In the genomic region with DNA sequence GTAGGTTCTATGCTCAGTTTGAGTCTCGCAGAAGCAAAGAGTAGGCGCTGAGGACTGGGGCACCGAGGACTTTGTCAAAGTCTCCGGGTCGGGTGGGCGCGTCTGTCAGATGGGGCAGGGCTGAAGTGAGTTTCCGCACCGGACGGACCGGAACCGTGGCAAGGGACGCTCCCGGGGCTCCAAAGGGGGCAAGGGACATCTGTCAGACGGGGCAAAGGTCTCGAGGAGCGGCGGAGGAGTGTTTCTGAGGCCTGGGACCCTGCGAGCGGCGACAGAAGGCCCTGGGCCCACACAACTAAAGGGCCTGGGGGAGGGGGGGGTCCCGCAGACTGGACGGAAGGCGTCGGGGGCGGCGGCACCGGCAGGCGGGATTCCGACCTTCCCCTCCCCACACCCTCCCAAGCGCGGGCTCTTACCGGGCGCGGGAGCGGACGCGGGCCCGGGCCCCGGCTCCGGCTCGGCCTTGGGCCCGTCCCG, we compare ENCODE assay signal across 2 cellular contexts.
TF ChIP-seq lines count a peak whose summit lies in the region.

No MANE protein-coding gene starts in this region.

TF ChIP-seq in SK-N-SH, 30 proteins besides CTCF, POLR2A, EP300 and RAD21 (continued from another document):
- no peak for TF ChIP-seq NRF1 (IDR thresholded peaks at IDR 0.05; ENCODE audit: low read depth, low read length)
- TF ChIP-seq SMC3 (IDR thresholded peaks at IDR 0.05; ENCODE audit: low read depth, low read length) = no peak
- TF ChIP-seq MXI1 (IDR thresholded peaks at IDR 0.05; ENCODE audit: low read depth, low read length) = no peak
- TF ChIP-seq, protein P1, sequence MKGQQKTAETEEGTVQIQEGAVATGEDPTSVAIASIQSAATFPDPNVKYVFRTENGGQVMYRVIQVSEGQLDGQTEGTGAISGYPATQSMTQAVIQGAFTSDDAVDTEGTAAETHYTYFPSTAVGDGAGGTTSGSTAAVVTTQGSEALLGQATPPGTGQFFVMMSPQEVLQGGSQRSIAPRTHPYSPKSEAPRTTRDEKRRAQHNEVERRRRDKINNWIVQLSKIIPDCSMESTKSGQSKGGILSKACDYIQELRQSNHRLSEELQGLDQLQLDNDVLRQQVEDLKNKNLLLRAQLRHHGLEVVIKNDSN (IDR thresholded peaks at IDR 0.05; ENCODE audit: borderline replicate concordance, low read depth) = no peak
- no peak for TF ChIP-seq POLR2AphosphoS5 (IDR thresholded peaks at IDR 0.05; ENCODE audit: low read depth, low read length)
- TF ChIP-seq, protein P2, sequence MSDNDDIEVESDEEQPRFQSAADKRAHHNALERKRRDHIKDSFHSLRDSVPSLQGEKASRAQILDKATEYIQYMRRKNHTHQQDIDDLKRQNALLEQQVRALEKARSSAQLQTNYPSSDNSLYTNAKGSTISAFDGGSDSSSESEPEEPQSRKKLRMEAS (IDR thresholded peaks at IDR 0.05; ENCODE audit: low read depth) = no peak
- no peak for TF ChIP-seq FOSL2 (IDR thresholded peaks at IDR 0.05; ENCODE audit: borderline replicate concordance, low read depth)
- no peak for TF ChIP-seq TCF12 (IDR thresholded peaks at IDR 0.05)
- no peak for TF ChIP-seq YY1 (IDR thresholded peaks at IDR 0.05; ENCODE audit: low read depth)
- no peak for TF ChIP-seq SIN3A (IDR thresholded peaks at IDR 0.05; ENCODE audit: borderline replicate concordance, low read depth, low read length)
- no peak for TF ChIP-seq CHD2 (IDR thresholded peaks at IDR 0.05; ENCODE audit: low read length, partially characterized antibody)
- TF ChIP-seq, protein P3, sequence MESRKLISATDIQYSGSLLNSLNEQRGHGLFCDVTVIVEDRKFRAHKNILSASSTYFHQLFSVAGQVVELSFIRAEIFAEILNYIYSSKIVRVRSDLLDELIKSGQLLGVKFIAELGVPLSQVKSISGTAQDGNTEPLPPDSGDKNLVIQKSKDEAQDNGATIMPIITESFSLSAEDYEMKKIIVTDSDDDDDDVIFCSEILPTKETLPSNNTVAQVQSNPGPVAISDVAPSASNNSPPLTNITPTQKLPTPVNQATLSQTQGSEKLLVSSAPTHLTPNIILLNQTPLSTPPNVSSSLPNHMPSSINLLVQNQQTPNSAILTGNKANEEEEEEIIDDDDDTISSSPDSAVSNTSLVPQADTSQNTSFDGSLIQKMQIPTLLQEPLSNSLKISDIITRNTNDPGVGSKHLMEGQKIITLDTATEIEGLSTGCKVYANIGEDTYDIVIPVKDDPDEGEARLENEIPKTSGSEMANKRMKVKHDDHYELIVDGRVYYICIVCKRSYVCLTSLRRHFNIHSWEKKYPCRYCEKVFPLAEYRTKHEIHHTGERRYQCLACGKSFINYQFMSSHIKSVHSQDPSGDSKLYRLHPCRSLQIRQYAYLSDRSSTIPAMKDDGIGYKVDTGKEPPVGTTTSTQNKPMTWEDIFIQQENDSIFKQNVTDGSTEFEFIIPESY (IDR thresholded peaks at IDR 0.05; ENCODE audit: borderline replicate concordance, low read depth) = no peak
- TF ChIP-seq RFX5 (IDR thresholded peaks at IDR 0.05; ENCODE audit: low read length) = no peak
- no peak for TF ChIP-seq JUND (IDR thresholded peaks at IDR 0.05)
- no peak for TF ChIP-seq TAF1 (IDR thresholded peaks at IDR 0.05; ENCODE audit: borderline replicate concordance, low read depth, low read length)

TF ChIP-seq in SK-N-SH treated with all-trans-retinoic acid at 6 μM for 48 hours, 23 proteins besides CTCF, POLR2A, EP300 and RAD21 (continued from another document):
- TF ChIP-seq BACH2 (CRISPR knock-in tag; IDR thresholded peaks at IDR 0.05; ENCODE audit: borderline replicate concordance) (no peak), OSR1 (CRISPR knock-in tag; IDR thresholded peaks at IDR 0.05) (no peak), ZFP3 (CRISPR knock-in tag; IDR thresholded peaks at IDR 0.05) (no peak), RARB (CRISPR knock-in tag; IDR thresholded peaks at IDR 0.05) (no peak), TOX (CRISPR knock-in tag; IDR thresholded peaks at IDR 0.05; ENCODE audit: borderline replicate concordance) (no peak)
- TF ChIP-seq, protein P4, sequence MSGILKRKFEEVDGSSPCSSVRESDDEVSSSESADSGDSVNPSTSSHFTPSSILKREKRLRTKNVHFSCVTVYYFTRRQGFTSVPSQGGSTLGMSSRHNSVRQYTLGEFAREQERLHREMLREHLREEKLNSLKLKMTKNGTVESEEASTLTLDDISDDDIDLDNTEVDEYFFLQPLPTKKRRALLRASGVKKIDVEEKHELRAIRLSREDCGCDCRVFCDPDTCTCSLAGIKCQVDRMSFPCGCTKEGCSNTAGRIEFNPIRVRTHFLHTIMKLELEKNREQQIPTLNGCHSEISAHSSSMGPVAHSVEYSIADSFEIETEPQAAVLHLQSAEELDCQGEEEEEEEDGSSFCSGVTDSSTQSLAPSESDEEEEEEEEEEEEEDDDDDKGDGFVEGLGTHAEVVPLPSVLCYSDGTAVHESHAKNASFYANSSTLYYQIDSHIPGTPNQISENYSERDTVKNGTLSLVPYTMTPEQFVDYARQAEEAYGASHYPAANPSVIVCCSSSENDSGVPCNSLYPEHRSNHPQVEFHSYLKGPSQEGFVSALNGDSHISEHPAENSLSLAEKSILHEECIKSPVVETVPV (CRISPR knock-in tag; IDR thresholded peaks at IDR 0.05) = no peak
